28 cellular contexts compared by ENCODE assay signal in genomic region chr17:79818026-79818758, GRCh38.
"Had no signal": no experiment of that assay in that cellular context is flagged by ENCODE, and none has a peak within 500 bp of the region (broad histone marks: within the 10 kb centered on the region; RNA-seq: fewer than 3 reads in every experiment).

No MANE protein-coding gene starts in this region.

- DNase-seq: activated CD4-positive, alpha-beta T cell treated with anti-CD3 and anti-CD28 coated beads for 48 hours; activated CD4-positive, alpha-beta T cell treated with anti-CD3 and anti-CD28 coated beads, Interleukin-2, amount 50 U/mL, for 48 hours; activated CD8-positive, alpha-beta memory T cell treated with anti-CD3 and anti-CD28 coated beads for 24 hours; activated effector memory CD4-positive, alpha-beta T cell treated with Interleukin-2 at 50 U/mL for 16 hours; activated naive CD4-positive, alpha-beta T cell treated with Interleukin-2 at 50 U/mL for 16 hours; anterior cingulate cortex; dermis blood vessel endothelial cell; effector CD4-positive, alpha-beta T cell; foreskin keratinocyte; heart left ventricle; hypothalamus; immature natural killer cell; kidney; left colon; mammary epithelial cell; naive B cell; nephron progenitor cell; ovary; stimulated activated CD4-positive, alpha-beta T cell treated with anti-CD3 and anti-CD28 coated beads, Interleukin-15, amount 100 ng/mL, for 24 hours; stimulated activated CD4-positive, alpha-beta T cell treated with anti-CD3 and anti-CD28 coated beads, Interleukin-2, amount 100 ng/mL, for 24 hours; stimulated activated naive CD4-positive, alpha-beta T cell; transverse colon; WERI-Rb-1 had no signal

- H3K36me3 ChIP-seq: esophagus muscularis mucosa, heart left ventricle, ovary, transverse colon, WERI-Rb-1 had no signal

- H3K9me3 Mint-ChIP-seq: naive B cell, nephron progenitor cell had no signal

- H3K27ac ChIP-seq: esophagus muscularis mucosa, foreskin keratinocyte, ovary, transverse colon, WERI-Rb-1 had no signal

- H3K9me3 ChIP-seq: esophagus muscularis mucosa, heart left ventricle, ovary, transverse colon had no signal

- H3K4me3 Mint-ChIP-seq: activated naive CD8-positive, alpha-beta T cell; immature natural killer cell; naive B cell; nephron progenitor cell had no signal

- H3K4me1 ChIP-seq: foreskin keratinocyte had no signal

- H3K27ac Mint-ChIP-seq: activated naive CD8-positive, alpha-beta T cell; immature natural killer cell; nephron progenitor cell; progenitor cell of endocrine pancreas had no signal

- ATAC-seq: activated CD4-positive, CD25-positive, alpha-beta regulatory T cell treated with anti-CD3 and anti-CD28 coated beads, Interleukin-2, amount 50 U/mL, for 24 hours; foreskin keratinocyte; heart left ventricle; left colon had no signal

- H3K4me2 ChIP-seq: smooth muscle cell had no signal

- H3K4me3 ChIP-seq: esophagus muscularis mucosa, heart left ventricle, ovary, smooth muscle cell, transverse colon had no signal
